ENCODE assay signal across 27 cellular contexts in genomic region chr3:160090653-160091052, GRCh38.
"Had no signal": no experiment of that assay in that cellular context is flagged by ENCODE, and none has a peak within 500 bp of the region (broad histone marks: within the 10 kb centered on the region; RNA-seq: fewer than 3 reads in every experiment).

No MANE protein-coding gene starts in this region.

- H3K36me3 ChIP-seq: ascending aorta, breast epithelium, SJSA1 had no signal

- H3K36me3 Mint-ChIP-seq: activated naive CD4-positive, alpha-beta T cell treated with anti-CD3 and anti-CD28 coated beads, Interleukin-2, amount 50 U/mL, for 24 hours; activated naive CD8-positive, alpha-beta T cell treated with anti-CD3 and anti-CD28 coated beads, Interleukin-2, amount 10 ng/mL, durations not matched to agents 7 days and 5 days had no signal

- DNase-seq: activated CD4-positive, alpha-beta T cell treated with anti-CD3 and anti-CD28 coated beads, Interleukin-2, amount 10 ng/mL, durations not matched to agents 24 days and 14 days; activated CD4-positive, alpha-beta T cell treated with anti-CD3 and anti-CD28 coated beads, Interleukin-2, amount 50 U/mL, for 4 hours; activated CD8-positive, alpha-beta T cell treated with anti-CD3 and anti-CD28 coated beads for 36 hours; activated gamma-delta T cell; activated naive CD4-positive, alpha-beta T cell treated with Interleukin-2 at 50 U/mL for 16 hours; activated naive CD8-positive, alpha-beta T cell treated with anti-CD3 and anti-CD28 coated beads, Interleukin-2, amount 10 ng/mL, durations not matched to agents 7 days and 5 days; activated T-cell treated with anti-CD3 and anti-CD28 coated beads, Interleukin-2, amount 50 U/mL, for 24 hours; amygdala; body of pancreas; NCI-H1092 treated with DMSO at 0.1 percent for 48 hours; NCI-H187; NCI-H2171 treated with DMSO at 0.1 percent for 48 hours; NCI-H2227 treated with DMSO at 0.1 percent for 48 hours; NCI-H446; NCI-H510A treated with DMSO at 0.1 percent for 48 hours; NCI-H526 treated with DMSO at 0.1 percent for 48 hours; SHP77 treated with DMSO at 0.1 percent for 48 hours; SK-N-SH had no signal

- H3K27me3 ChIP-seq: ascending aorta, body of pancreas, breast epithelium, SJSA1 had no signal

- H3K27ac Mint-ChIP-seq: activated CD4-positive, alpha-beta T cell treated with anti-CD3 and anti-CD28 coated beads, Interleukin-2, amount 10 ng/mL, durations not matched to agents 24 days and 14 days; activated CD8-positive, alpha-beta T cell treated with anti-CD3 and anti-CD28 coated beads for 36 hours; activated naive CD4-positive, alpha-beta T cell treated with anti-CD3 and anti-CD28 coated beads, Interleukin-2, amount 50 U/mL, for 24 hours; activated naive CD8-positive, alpha-beta T cell treated with anti-CD3 and anti-CD28 coated beads, Interleukin-2, amount 10 ng/mL, durations not matched to agents 7 days and 5 days; activated T-cell treated with anti-CD3 and anti-CD28 coated beads, Interleukin-2, amount 50 U/mL, for 24 hours; activated T-helper 2 cell treated with anti-CD3 and anti-CD28 coated beads, Interferon-gamma antibody, Interleukin-2, Interleukin-4, amounts not matched to agents 10 μg/mL and 5 μg/mL and 100 μg/mL, durations not matched to agents 14 hours and 24 hours and 36 hours; T-helper 1 cell treated with Interleukin-12 subunit alpha and Interleukin-12 subunit beta and Interleukin-4 antibody, amounts not matched to agents 30 μg/mL and 1 μg/mL, for 36 hours; T-helper 2 cell treated with Interferon-gamma antibody and Interleukin-4, amounts not matched to agents 5 μg/mL and 100 μg/mL, for 36 hours had no signal

- H3K4me1 ChIP-seq: ascending aorta, body of pancreas, breast epithelium, SJSA1 had no signal

- H3K9me3 ChIP-seq: ascending aorta, body of pancreas, breast epithelium, SJSA1, SK-N-SH had no signal

- H3K4me3 ChIP-seq: ascending aorta, body of pancreas, breast epithelium, SJSA1 had no signal

- H3K27me3 Mint-ChIP-seq: activated CD4-positive, alpha-beta T cell treated with anti-CD3 and anti-CD28 coated beads, Interleukin-2, amount 10 ng/mL, durations not matched to agents 24 days and 14 days; activated CD8-positive, alpha-beta T cell treated with anti-CD3 and anti-CD28 coated beads for 36 hours; activated naive CD4-positive, alpha-beta T cell treated with anti-CD3 and anti-CD28 coated beads, Interleukin-2, amount 50 U/mL, for 24 hours; activated naive CD8-positive, alpha-beta T cell treated with anti-CD3 and anti-CD28 coated beads, Interleukin-2, amount 10 ng/mL, durations not matched to agents 7 days and 5 days; activated T-cell treated with anti-CD3 and anti-CD28 coated beads, Interleukin-2, amount 50 U/mL, for 24 hours had no signal

- H3K4me1 Mint-ChIP-seq: activated CD4-positive, alpha-beta T cell treated with anti-CD3 and anti-CD28 coated beads, Interleukin-2, amount 10 ng/mL, durations not matched to agents 24 days and 14 days; activated naive CD4-positive, alpha-beta T cell treated with anti-CD3 and anti-CD28 coated beads, Interleukin-2, amount 50 U/mL, for 24 hours; activated naive CD8-positive, alpha-beta T cell treated with anti-CD3 and anti-CD28 coated beads, Interleukin-2, amount 10 ng/mL, durations not matched to agents 7 days and 5 days had no signal

- H3K9ac ChIP-seq: KMS-11, SK-N-SH had no signal

- H3K27ac ChIP-seq: ascending aorta, body of pancreas, breast epithelium, KMS-11, SJSA1 had no signal

- H3K4me3 Mint-ChIP-seq: activated CD4-positive, alpha-beta T cell treated with anti-CD3 and anti-CD28 coated beads, Interleukin-2, amount 10 ng/mL, durations not matched to agents 24 days and 14 days; activated CD8-positive, alpha-beta T cell treated with anti-CD3 and anti-CD28 coated beads for 36 hours; activated naive CD4-positive, alpha-beta T cell treated with anti-CD3 and anti-CD28 coated beads, Interleukin-2, amount 50 U/mL, for 24 hours; activated naive CD8-positive, alpha-beta T cell treated with anti-CD3 and anti-CD28 coated beads, Interleukin-2, amount 10 ng/mL, durations not matched to agents 7 days and 5 days; activated T-cell treated with anti-CD3 and anti-CD28 coated beads, Interleukin-2, amount 50 U/mL, for 24 hours; T-helper 1 cell treated with Interleukin-12 subunit alpha and Interleukin-12 subunit beta and Interleukin-4 antibody, amounts not matched to agents 30 μg/mL and 1 μg/mL, for 36 hours; T-helper 2 cell treated with Interferon-gamma antibody and Interleukin-4, amounts not matched to agents 5 μg/mL and 100 μg/mL, for 36 hours had no signal

- H3K9me3 Mint-ChIP-seq: activated CD8-positive, alpha-beta T cell treated with anti-CD3 and anti-CD28 coated beads for 36 hours; activated naive CD4-positive, alpha-beta T cell treated with anti-CD3 and anti-CD28 coated beads, Interleukin-2, amount 50 U/mL, for 24 hours; activated T-cell treated with anti-CD3 and anti-CD28 coated beads, Interleukin-2, amount 50 U/mL, for 24 hours; T-helper 2 cell treated with Interferon-gamma antibody and Interleukin-4, amounts not matched to agents 5 μg/mL and 100 μg/mL, for 36 hours had no signal

- ATAC-seq: activated CD8-positive, alpha-beta T cell treated with anti-CD3 and anti-CD28 coated beads for 36 hours; body of pancreas; Panc1 had no signal

- H3K4me2 ChIP-seq: KMS-11, SK-N-SH had no signal
